Comparison of ENCODE assay signal across 32 cellular contexts in the genomic region with DNA sequence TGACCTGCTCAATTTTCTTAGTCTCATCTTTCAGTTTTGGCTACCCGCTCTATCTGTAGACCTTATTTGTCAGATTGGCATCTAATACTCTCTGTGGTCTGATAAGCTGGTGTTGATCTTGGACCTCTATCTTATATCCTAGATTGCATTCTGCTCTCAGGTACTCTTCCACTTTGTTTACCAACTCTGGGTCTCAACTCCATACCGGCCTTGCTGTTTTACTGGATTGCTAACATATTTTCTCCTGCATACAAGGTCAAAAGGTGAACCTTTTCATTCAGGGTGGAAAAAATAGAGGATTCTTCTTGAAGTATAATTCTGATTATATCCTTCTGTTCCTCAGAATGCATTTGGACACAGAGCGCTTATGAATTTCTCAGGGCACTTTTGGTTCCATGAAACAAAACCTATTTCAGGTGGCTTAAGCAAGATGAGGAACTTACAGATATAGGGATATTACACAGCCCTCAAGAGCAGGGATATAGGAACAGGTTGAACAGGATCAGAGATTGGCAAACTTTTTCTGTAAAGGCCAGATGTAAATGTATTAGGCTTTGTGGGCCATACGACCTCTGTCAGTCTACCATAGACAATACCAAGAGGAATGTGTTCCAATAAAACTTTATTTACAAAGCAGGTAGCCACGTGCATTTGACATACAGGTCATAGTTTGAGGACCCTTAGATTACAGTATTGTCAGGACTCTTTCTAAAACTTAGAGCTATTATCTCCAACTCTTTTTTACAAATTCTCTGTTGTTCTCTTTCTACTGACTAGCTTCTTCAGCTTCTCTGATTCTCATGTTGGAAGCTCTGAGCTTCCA.
"Had no signal": no experiment of that assay in that cellular context is flagged by ENCODE, and none has a peak within 500 bp of the region (broad histone marks: within the 10 kb centered on the region; RNA-seq: fewer than 3 reads in every experiment).

No MANE protein-coding gene starts in this region.

- H3K4me3 Mint-ChIP-seq: activated naive CD8-positive, alpha-beta T cell; natural killer cell; stimulated activated effector memory CD8-positive, alpha-beta T cell treated with anti-CD3 and anti-CD28 coated beads, Interleukin-12 subunit alpha, Interleukin-12 subunit beta, amount 100 ng/mL, for 72 hours; stimulated activated naive CD8-positive, alpha-beta T cell treated with anti-CD3 and anti-CD28 coated beads, Interleukin-15, Interleukin-2, amounts not matched to agents 100 ng/mL and 50 ng/mL, for 24 hours; T-helper 1 cell treated with Interleukin-12 subunit alpha and Interleukin-12 subunit beta and Interleukin-4 antibody, amounts not matched to agents 30 μg/mL and 1 μg/mL, for 36 hours had no signal

- H3K36me3 Mint-ChIP-seq: activated naive CD8-positive, alpha-beta T cell; natural killer cell; stimulated activated effector memory CD8-positive, alpha-beta T cell treated with anti-CD3 and anti-CD28 coated beads, Interleukin-12 subunit alpha, Interleukin-12 subunit beta, amount 100 ng/mL, for 72 hours had no signal

- H3K36me3 ChIP-seq: colonic mucosa, left lung, upper lobe of right lung, WERI-Rb-1 had no signal

- H3K27ac ChIP-seq: body of pancreas, colonic mucosa, left lung, skin epidermis, upper lobe of right lung, WERI-Rb-1 had no signal

- H3K27me3 ChIP-seq: body of pancreas, colonic mucosa, dorsolateral prefrontal cortex, upper lobe of right lung had no signal

- H3K27ac Mint-ChIP-seq: activated naive CD8-positive, alpha-beta T cell; natural killer cell; stimulated activated effector memory CD8-positive, alpha-beta T cell treated with anti-CD3 and anti-CD28 coated beads, Interleukin-12 subunit alpha, Interleukin-12 subunit beta, amount 100 ng/mL, for 72 hours; stimulated activated naive CD8-positive, alpha-beta T cell treated with anti-CD3 and anti-CD28 coated beads, Interleukin-15, Interleukin-2, amounts not matched to agents 100 ng/mL and 50 ng/mL, for 24 hours; T-helper 1 cell treated with Interleukin-12 subunit alpha and Interleukin-12 subunit beta and Interleukin-4 antibody, amounts not matched to agents 30 μg/mL and 1 μg/mL, for 36 hours had no signal

- H3K4me1 ChIP-seq: colonic mucosa, upper lobe of right lung had no signal

- ATAC-seq: activated CD4-positive, CD25-positive, alpha-beta regulatory T cell treated with anti-CD3 and anti-CD28 coated beads, Interleukin-2, amount 50 U/mL, for 24 hours; body of pancreas; left lung; natural killer cell; sciatic nerve; stimulated activated effector memory CD8-positive, alpha-beta T cell treated with anti-CD3 and anti-CD28 coated beads, Interleukin-12 subunit alpha, Interleukin-12 subunit beta, amount 100 ng/mL, for 72 hours; upper lobe of right lung had no signal

- H3K9me3 ChIP-seq: body of pancreas, colonic mucosa, left lung, upper lobe of right lung had no signal

- DNase-seq: activated CD4-positive, alpha-beta T cell treated with anti-CD3 and anti-CD28 coated beads for 48 hours; activated CD4-positive, alpha-beta T cell treated with anti-CD3 and anti-CD28 coated beads, Interleukin-2, amount 50 U/mL, for 48 hours; activated CD8-positive, alpha-beta memory T cell treated with anti-CD3 and anti-CD28 coated beads for 24 hours; activated effector memory CD4-positive, alpha-beta T cell treated with Interleukin-2 at 50 U/mL for 16 hours; activated naive CD4-positive, alpha-beta T cell treated with Interleukin-2 at 50 U/mL for 16 hours; aorta; body of pancreas; cerebellar nuclear complex; colonic mucosa; dorsolateral prefrontal cortex; effector memory CD4-positive, alpha-beta T cell; erythroblast; foreskin melanocyte; kidney glomerular epithelial cell; left lung; mesendoderm; natural killer cell; posterior cingulate gyrus; stimulated activated CD4-positive, alpha-beta T cell treated with anti-CD3 and anti-CD28 coated beads, Interleukin-12 subunit alpha, Interleukin-12 subunit beta, amount 100 ng/mL, for 4 hours; stimulated activated CD4-positive, alpha-beta T cell treated with anti-CD3 and anti-CD28 coated beads, Interleukin-4, amount 100 ng/mL, for 24 hours; substantia nigra; T-helper 9 cell; upper lobe of right lung; WERI-Rb-1 had no signal

- H3K4me3 ChIP-seq: body of pancreas, colonic mucosa, left lung, lung, skin epidermis, upper lobe of right lung had no signal

- H3K9me3 Mint-ChIP-seq: stimulated activated effector memory CD8-positive, alpha-beta T cell treated with anti-CD3 and anti-CD28 coated beads, Interleukin-12 subunit alpha, Interleukin-12 subunit beta, amount 100 ng/mL, for 72 hours; stimulated activated naive CD8-positive, alpha-beta T cell treated with anti-CD3 and anti-CD28 coated beads, Interleukin-15, Interleukin-2, amounts not matched to agents 100 ng/mL and 50 ng/mL, for 24 hours; T-helper 1 cell treated with Interleukin-12 subunit alpha and Interleukin-12 subunit beta and Interleukin-4 antibody, amounts not matched to agents 30 μg/mL and 1 μg/mL, for 36 hours had no signal
